In genomic region chr21:33686386-33686785, GRCh38 we compare ENCODE assay signal across 1 cellular context.
TF ChIP-seq lines count a peak whose summit lies in the region.

No MANE protein-coding gene starts in this region.

TF ChIP-seq in WTC11, 78 proteins besides CTCF, POLR2A, EP300 and RAD21:
- TF ChIP-seq SOX15 (CRISPR knock-in tag; IDR thresholded peaks at IDR 0.05) (no peak), SMAD3 (CRISPR knock-in tag; IDR thresholded peaks at IDR 0.05; ENCODE audit: borderline replicate concordance) (no peak), GRHL2 (CRISPR knock-in tag; IDR thresholded peaks at IDR 0.05; ENCODE audit: insufficient replicate concordance, severe bottlenecking) (no peak), CDX4 (CRISPR knock-in tag; IDR thresholded peaks at IDR 0.05; ENCODE audit: borderline replicate concordance) (no peak), STAT6 (CRISPR knock-in tag; conservative IDR thresholded peaks at IDR 0.05; ENCODE audit: low read depth) (no peak), PRDM15 (CRISPR knock-in tag; IDR thresholded peaks at IDR 0.05) (no peak), ZBTB21 (CRISPR knock-in tag; IDR thresholded peaks at IDR 0.05; ENCODE audit: borderline replicate concordance) (no peak), NR3C1 (CRISPR knock-in tag; conservative IDR thresholded peaks at IDR 0.05; ENCODE audit: low read depth) (no peak), ATF3 (CRISPR knock-in tag; conservative IDR thresholded peaks at IDR 0.05) (no peak), MYBL2 (CRISPR knock-in tag; IDR thresholded peaks at IDR 0.05) (no peak), NFATC4 (CRISPR knock-in tag; IDR thresholded peaks at IDR 0.05) (no peak)
- TF ChIP-seq, protein P1, sequence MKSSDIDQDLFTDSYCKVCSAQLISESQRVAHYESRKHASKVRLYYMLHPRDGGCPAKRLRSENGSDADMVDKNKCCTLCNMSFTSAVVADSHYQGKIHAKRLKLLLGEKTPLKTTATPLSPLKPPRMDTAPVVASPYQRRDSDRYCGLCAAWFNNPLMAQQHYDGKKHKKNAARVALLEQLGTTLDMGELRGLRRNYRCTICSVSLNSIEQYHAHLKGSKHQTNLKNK (CRISPR knock-in tag; IDR thresholded peaks at IDR 0.05), result no peak
- TF ChIP-seq, protein P2, sequence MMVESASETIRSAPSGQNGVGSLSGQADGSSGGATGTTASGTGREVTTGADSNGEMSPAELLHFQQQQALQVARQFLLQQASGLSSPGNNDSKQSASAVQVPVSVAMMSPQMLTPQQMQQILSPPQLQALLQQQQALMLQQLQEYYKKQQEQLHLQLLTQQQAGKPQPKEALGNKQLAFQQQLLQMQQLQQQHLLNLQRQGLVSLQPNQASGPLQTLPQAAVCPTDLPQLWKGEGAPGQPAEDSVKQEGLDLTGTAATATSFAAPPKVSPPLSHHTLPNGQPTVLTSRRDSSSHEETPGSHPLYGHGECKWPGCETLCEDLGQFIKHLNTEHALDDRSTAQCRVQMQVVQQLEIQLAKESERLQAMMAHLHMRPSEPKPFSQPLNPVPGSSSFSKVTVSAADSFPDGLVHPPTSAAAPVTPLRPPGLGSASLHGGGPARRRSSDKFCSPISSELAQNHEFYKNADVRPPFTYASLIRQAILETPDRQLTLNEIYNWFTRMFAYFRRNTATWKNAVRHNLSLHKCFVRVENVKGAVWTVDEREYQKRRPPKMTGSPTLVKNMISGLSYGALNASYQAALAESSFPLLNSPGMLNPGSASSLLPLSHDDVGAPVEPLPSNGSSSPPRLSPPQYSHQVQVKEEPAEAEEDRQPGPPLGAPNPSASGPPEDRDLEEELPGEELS (CRISPR knock-in tag; IDR thresholded peaks at IDR 0.05), result no peak
- TF ChIP-seq, protein P3, sequence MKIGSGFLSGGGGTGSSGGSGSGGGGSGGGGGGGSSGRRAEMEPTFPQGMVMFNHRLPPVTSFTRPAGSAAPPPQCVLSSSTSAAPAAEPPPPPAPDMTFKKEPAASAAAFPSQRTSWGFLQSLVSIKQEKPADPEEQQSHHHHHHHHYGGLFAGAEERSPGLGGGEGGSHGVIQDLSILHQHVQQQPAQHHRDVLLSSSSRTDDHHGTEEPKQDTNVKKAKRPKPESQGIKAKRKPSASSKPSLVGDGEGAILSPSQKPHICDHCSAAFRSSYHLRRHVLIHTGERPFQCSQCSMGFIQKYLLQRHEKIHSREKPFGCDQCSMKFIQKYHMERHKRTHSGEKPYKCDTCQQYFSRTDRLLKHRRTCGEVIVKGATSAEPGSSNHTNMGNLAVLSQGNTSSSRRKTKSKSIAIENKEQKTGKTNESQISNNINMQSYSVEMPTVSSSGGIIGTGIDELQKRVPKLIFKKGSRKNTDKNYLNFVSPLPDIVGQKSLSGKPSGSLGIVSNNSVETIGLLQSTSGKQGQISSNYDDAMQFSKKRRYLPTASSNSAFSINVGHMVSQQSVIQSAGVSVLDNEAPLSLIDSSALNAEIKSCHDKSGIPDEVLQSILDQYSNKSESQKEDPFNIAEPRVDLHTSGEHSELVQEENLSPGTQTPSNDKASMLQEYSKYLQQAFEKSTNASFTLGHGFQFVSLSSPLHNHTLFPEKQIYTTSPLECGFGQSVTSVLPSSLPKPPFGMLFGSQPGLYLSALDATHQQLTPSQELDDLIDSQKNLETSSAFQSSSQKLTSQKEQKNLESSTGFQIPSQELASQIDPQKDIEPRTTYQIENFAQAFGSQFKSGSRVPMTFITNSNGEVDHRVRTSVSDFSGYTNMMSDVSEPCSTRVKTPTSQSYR (CRISPR knock-in tag; IDR thresholded peaks at IDR 0.05), result no peak
